Comparison of ENCODE assay signal across 9 cellular contexts in genomic region chr21:14901482-14901958, GRCh38.
DNase-seq lines count a peak whose midpoint lies in the region; ATAC-seq lines count a peak whose summit lies in the region.
"Had no signal": no experiment of that assay in that cellular context is flagged by ENCODE, and none has a peak within 500 bp of the region (broad histone marks: within the 10 kb centered on the region; RNA-seq: fewer than 3 reads in every experiment).

No MANE protein-coding gene starts in this region.

- peak; percentile 30 for ATAC-seq in activated CD8-positive, alpha-beta memory T cell treated with anti-CD3 and anti-CD28 coated beads, Interleukin-2, amount 10 ng/mL, durations not matched to agents 7 days and 5 days
- peak; percentile 92 for ATAC-seq in HG02938 (IDR thresholded peaks at IDR 0.05; ENCODE audit: unreplicated experiment)
- ATAC-seq in stimulated activated effector memory CD8-positive, alpha-beta T cell treated with anti-CD3 and anti-CD28 coated beads, Interleukin-12 subunit alpha, Interleukin-12 subunit beta, amount 100 ng/mL, for 72 hours, result peak; percentile 87

- peaks cover 18% of the 10 kb centered on the region for H3K4me1 Mint-ChIP-seq in activated CD8-positive, alpha-beta memory T cell treated with anti-CD3 and anti-CD28 coated beads, Interleukin-2, amount 10 ng/mL, durations not matched to agents 7 days and 5 days
- peaks cover 12% of the 10 kb centered on the region for H3K4me1 Mint-ChIP-seq in activated T-helper 2 cell treated with anti-CD3 and anti-CD28 coated beads, Interferon-gamma antibody, Interleukin-2, Interleukin-4, amounts not matched to agents 10 μg/mL and 5 μg/mL and 100 μg/mL, durations not matched to agents 14 hours and 24 hours and 36 hours (ENCODE audit: low read depth)
- peaks cover 17% of the 10 kb centered on the region for H3K4me1 Mint-ChIP-seq in stimulated activated effector memory CD8-positive, alpha-beta T cell treated with anti-CD3 and anti-CD28 coated beads, Interleukin-12 subunit alpha, Interleukin-12 subunit beta, amount 100 ng/mL, for 72 hours

- intact Hi-C loops in activated T-helper 2 cell treated with anti-CD3 and anti-CD28 coated beads, Interferon-gamma antibody, Interleukin-2, Interleukin-4, amounts not matched to agents 10 μg/mL and 5 μg/mL and 100 μg/mL, durations not matched to agents 14 hours and 24 hours and 36 hours (cut with micrococcal nuclease), result loop anchor here (2.0 to 5.0 kb wide), 2 partner anchors 151 to 537 kb away; no protein-coding TSS in a partner anchor

- CTCF ChIA-PET in activated CD8-positive, alpha-beta memory T cell treated with anti-CD3 and anti-CD28 coated beads, Interleukin-2, amount 10 ng/mL, durations not matched to agents 7 days and 5 days (lab: Charles Lee), result no interaction called here

- peaks cover 1% of the 10 kb centered on the region for H3K9me3 Mint-ChIP-seq in activated CD8-positive, alpha-beta memory T cell treated with anti-CD3 and anti-CD28 coated beads, Interleukin-2, amount 10 ng/mL, durations not matched to agents 7 days and 5 days (ENCODE audit: low read depth)
- no peaks in the 10 kb centered on the region for H3K9me3 Mint-ChIP-seq in activated T-helper 2 cell treated with anti-CD3 and anti-CD28 coated beads, Interferon-gamma antibody, Interleukin-2, Interleukin-4, amounts not matched to agents 10 μg/mL and 5 μg/mL and 100 μg/mL, durations not matched to agents 14 hours and 24 hours and 36 hours
- no peaks in the 10 kb centered on the region for H3K9me3 Mint-ChIP-seq in stimulated activated effector memory CD8-positive, alpha-beta T cell treated with anti-CD3 and anti-CD28 coated beads, Interleukin-12 subunit alpha, Interleukin-12 subunit beta, amount 100 ng/mL, for 72 hours
- H3K9me3 Mint-ChIP-seq: T-helper 1 cell treated with Interleukin-12 subunit alpha and Interleukin-12 subunit beta and Interleukin-4 antibody, amounts not matched to agents 30 μg/mL and 1 μg/mL, for 36 hours had no signal

- H3K27me3 Mint-ChIP-seq in activated CD8-positive, alpha-beta memory T cell treated with anti-CD3 and anti-CD28 coated beads, Interleukin-2, amount 10 ng/mL, durations not matched to agents 7 days and 5 days, result no peaks in the 10 kb centered on the region
- H3K27me3 Mint-ChIP-seq in activated T-helper 2 cell treated with anti-CD3 and anti-CD28 coated beads, Interferon-gamma antibody, Interleukin-2, Interleukin-4, amounts not matched to agents 10 μg/mL and 5 μg/mL and 100 μg/mL, durations not matched to agents 14 hours and 24 hours and 36 hours (ENCODE audit: low read depth), result no peaks in the 10 kb centered on the region

- no peak overlapping the region for H3K27ac Mint-ChIP-seq in activated CD8-positive, alpha-beta memory T cell treated with anti-CD3 and anti-CD28 coated beads, Interleukin-2, amount 10 ng/mL, durations not matched to agents 7 days and 5 days
- peak overlapping the region; percentile 52 for H3K27ac Mint-ChIP-seq in activated T-helper 2 cell treated with anti-CD3 and anti-CD28 coated beads, Interferon-gamma antibody, Interleukin-2, Interleukin-4, amounts not matched to agents 10 μg/mL and 5 μg/mL and 100 μg/mL, durations not matched to agents 14 hours and 24 hours and 36 hours
- H3K27ac Mint-ChIP-seq in stimulated activated effector memory CD8-positive, alpha-beta T cell treated with anti-CD3 and anti-CD28 coated beads, Interleukin-12 subunit alpha, Interleukin-12 subunit beta, amount 100 ng/mL, for 72 hours, result no peak overlapping the region
- H3K27ac Mint-ChIP-seq: T-helper 1 cell treated with Interleukin-12 subunit alpha and Interleukin-12 subunit beta and Interleukin-4 antibody, amounts not matched to agents 30 μg/mL and 1 μg/mL, for 36 hours had no signal

- peak; percentile 42 for DNase-seq in activated CD8-positive, alpha-beta memory T cell treated with anti-CD3 and anti-CD28 coated beads, Interleukin-2, amount 10 ng/mL, durations not matched to agents 7 days and 5 days
- DNase-seq in activated CD8-positive, alpha-beta memory T cell treated with anti-CD3 and anti-CD28 coated beads for 24 hours, result no peak
- no peak for DNase-seq in activated T-helper 2 cell treated with anti-CD3 and anti-CD28 coated beads, Interferon-gamma antibody, Interleukin-2, Interleukin-4, amounts not matched to agents 10 μg/mL and 5 μg/mL and 100 μg/mL, durations not matched to agents 14 hours and 24 hours and 36 hours (ENCODE audit: low spot score)
- DNase-seq in stimulated activated effector memory CD8-positive, alpha-beta T cell treated with anti-CD3 and anti-CD28 coated beads, Interleukin-12 subunit alpha, Interleukin-12 subunit beta, amount 100 ng/mL, for 72 hours (ENCODE audit: low spot score in 2 of 2), result no peak
- DNase-seq in cerebellum (ENCODE audit: low spot score) (no peak), KG1 (lab: John Stamatoyannopoulos, UW) (no peak), ecto neural progenitor cell (ENCODE audit: low spot score) (no peak)

- H3K36me3 Mint-ChIP-seq in activated CD8-positive, alpha-beta memory T cell treated with anti-CD3 and anti-CD28 coated beads, Interleukin-2, amount 10 ng/mL, durations not matched to agents 7 days and 5 days, result no peaks in the 10 kb centered on the region
- H3K36me3 Mint-ChIP-seq in activated T-helper 2 cell treated with anti-CD3 and anti-CD28 coated beads, Interferon-gamma antibody, Interleukin-2, Interleukin-4, amounts not matched to agents 10 μg/mL and 5 μg/mL and 100 μg/mL, durations not matched to agents 14 hours and 24 hours and 36 hours (ENCODE audit: low read depth), result no peaks in the 10 kb centered on the region
- H3K36me3 Mint-ChIP-seq in stimulated activated effector memory CD8-positive, alpha-beta T cell treated with anti-CD3 and anti-CD28 coated beads, Interleukin-12 subunit alpha, Interleukin-12 subunit beta, amount 100 ng/mL, for 72 hours, result no peaks in the 10 kb centered on the region

- no peak overlapping the region for H3K4me3 Mint-ChIP-seq in activated CD8-positive, alpha-beta memory T cell treated with anti-CD3 and anti-CD28 coated beads, Interleukin-2, amount 10 ng/mL, durations not matched to agents 7 days and 5 days
- no peak overlapping the region for H3K4me3 Mint-ChIP-seq in activated T-helper 2 cell treated with anti-CD3 and anti-CD28 coated beads, Interferon-gamma antibody, Interleukin-2, Interleukin-4, amounts not matched to agents 10 μg/mL and 5 μg/mL and 100 μg/mL, durations not matched to agents 14 hours and 24 hours and 36 hours (ENCODE audit: low read depth)
- H3K4me3 Mint-ChIP-seq in stimulated activated effector memory CD8-positive, alpha-beta T cell treated with anti-CD3 and anti-CD28 coated beads, Interleukin-12 subunit alpha, Interleukin-12 subunit beta, amount 100 ng/mL, for 72 hours, result no peak overlapping the region
- H3K4me3 Mint-ChIP-seq: T-helper 1 cell treated with Interleukin-12 subunit alpha and Interleukin-12 subunit beta and Interleukin-4 antibody, amounts not matched to agents 30 μg/mL and 1 μg/mL, for 36 hours had no signal

Comparison
In these comparisons a context has a peak if more than half of its experiments do, and no peak if none do; other contexts are left out.
1. ATAC-seq: peak in every context shown above with its lines; median percentile 92 in HG02938; 87 in stimulated activated effector memory CD8-positive, alpha-beta T cell treated with anti-CD3 and anti-CD28 coated beads, Interleukin-12 subunit alpha, Interleukin-12 subunit beta, amount 100 ng/mL, for 72 hours; 30 in activated CD8-positive, alpha-beta memory T cell treated with anti-CD3 and anti-CD28 coated beads, Interleukin-2, amount 10 ng/mL, durations not matched to agents 7 days and 5 days.